In genomic region chr12:117124421-117125274, GRCh38 we compare ENCODE assay signal across 21 cellular contexts. TPM values are rescaled to one million over a fixed set of nuclear protein-coding genes. Genes with fewer than 3 reads are reported as not detected.
A peak's percentile ranks its signal among the peaks of the same experiment; 100 is the strongest.
DNase-seq lines count a peak whose midpoint lies in the region; ATAC-seq and TF ChIP-seq lines count a peak whose summit lies in the region.
"Had no signal": no experiment of that assay in that cellular context is flagged by ENCODE, and none has a peak within 500 bp of the region (broad histone marks: within the 10 kb centered on the region; RNA-seq: fewer than 3 reads in every experiment).

No MANE protein-coding gene starts in this region.

- no peaks in the 10 kb centered on the region for H4K20me1 ChIP-seq in hepatocyte (ENCODE audit: insufficient read depth, poor library complexity, severe bottlenecking)

- no peaks in the 10 kb centered on the region for H3K4me1 ChIP-seq in hepatocyte (ENCODE audit: insufficient read depth)
- H3K4me1 ChIP-seq: colonic mucosa, Peyer's patch had no signal

- H3K36me3 Mint-ChIP-seq in activated CD8-positive, alpha-beta memory T cell treated with anti-CD3 and anti-CD28 coated beads, Interleukin-2, amount 10 ng/mL, durations not matched to agents 7 days and 5 days = no peaks in the 10 kb centered on the region

- peak; percentile 42 for ATAC-seq in stimulated activated naive CD8-positive, alpha-beta T cell treated with anti-CD3 and anti-CD28 coated beads, Interleukin-15, Interleukin-2, amounts not matched to agents 100 U/mL and 50 U/mL, for 24 hours
- no peak for ATAC-seq in stimulated activated naive CD8-positive, alpha-beta T cell treated with anti-CD3 and anti-CD28 coated beads, Interleukin-15, amount 100 ng/mL, for 72 hours
- ATAC-seq in SK-N-SH treated with all-trans-retinoic acid at 6 μM for 48 hours (peak; percentile 57), GM21447 (IDR thresholded peaks at IDR 0.05; ENCODE audit: unreplicated experiment) (no peak)
- ATAC-seq in activated CD8-positive, alpha-beta memory T cell treated with anti-CD3 and anti-CD28 coated beads, Interleukin-2, amount 10 ng/mL, durations not matched to agents 7 days and 5 days = no peak
- ATAC-seq: GM23338, K562 had no signal

- CTCF ChIA-PET in activated CD8-positive, alpha-beta memory T cell treated with anti-CD3 and anti-CD28 coated beads, Interleukin-2, amount 10 ng/mL, durations not matched to agents 7 days and 5 days (lab: Charles Lee) = interaction anchor here (1.4 kb wide), 1 partner anchor 99 kb away, joined by 4 read pairs; no protein-coding TSS in a partner anchor

- no peaks in the 10 kb centered on the region for H3K9me3 ChIP-seq in hepatocyte (ENCODE audit: low read depth)
- H3K9me3 ChIP-seq: colonic mucosa, Peyer's patch, sigmoid colon had no signal

- H3K9me3 Mint-ChIP-seq in stimulated activated naive CD8-positive, alpha-beta T cell treated with anti-CD3 and anti-CD28 coated beads, Interleukin-15, amount 100 ng/mL, for 72 hours = peaks cover 10 to 11% of the 10 kb centered on the region in 2 donors
- peaks cover 8% of the 10 kb centered on the region for H3K9me3 Mint-ChIP-seq in activated CD8-positive, alpha-beta memory T cell treated with anti-CD3 and anti-CD28 coated beads, Interleukin-2, amount 10 ng/mL, durations not matched to agents 7 days and 5 days (ENCODE audit: low read depth)

- TF ChIP-seq CTCF in hepatocyte (IDR thresholded peaks at IDR 0.05; ENCODE audit: poor library complexity) = no peak

- no peaks in the 10 kb centered on the region for H3K9me2 ChIP-seq in hepatocyte (replicated peaks; ENCODE audit: insufficient read depth)

- DNase-seq in stimulated activated naive CD8-positive, alpha-beta T cell treated with anti-CD3 and anti-CD28 coated beads, Interleukin-15, Interleukin-2, amounts not matched to agents 100 U/mL and 50 U/mL, for 24 hours = no peak
- DNase-seq in stimulated activated naive CD8-positive, alpha-beta T cell treated with anti-CD3 and anti-CD28 coated beads, Interleukin-15, amount 100 ng/mL, for 72 hours = no peak
- no peak for DNase-seq in hepatocyte (ENCODE audit: low spot score)
- DNase-seq in activated CD8-positive, alpha-beta memory T cell treated with anti-CD3 and anti-CD28 coated beads, Interleukin-2, amount 10 ng/mL, durations not matched to agents 7 days and 5 days = no peak
- no peak for DNase-seq in NCI-H1417 treated with DMSO at 0.1 percent for 48 hours (lab: John Stamatoyannopoulos, UW)
- no peak for DNase-seq in NCI-H2029 (lab: John Stamatoyannopoulos, UW)
- DNase-seq: activated CD4-positive, alpha-beta memory T cell treated with anti-CD3 and anti-CD28 coated beads, Interleukin-2, amount 10 ng/mL, durations not matched to agents 7 days and 5 days; colonic mucosa; left ventricle myocardium superior; NCI-H1048; NCI-H2081 treated with DMSO at 0.1 percent for 48 hours; NCI-H748 treated with DMSO at 0.1 percent for 48 hours; Peyer's patch; sigmoid colon; stimulated activated CD4-positive, alpha-beta T cell treated with anti-CD3 and anti-CD28 coated beads, Interleukin-1b, Interleukin-23, amount 100 ng/mL, for 48 hours had no signal

- H2AFZ ChIP-seq in hepatocyte = no peak overlapping the region
- H2AFZ ChIP-seq: GM23338 had no signal

- WGBS in hepatocyte (ENCODE audit: low lambda C conversion rate, missing lambda C conversion rate) = 69% methylated on average over 8 of the region's 8 CpGs

- no peaks in the 10 kb centered on the region for H3K27me3 Mint-ChIP-seq in stimulated activated naive CD8-positive, alpha-beta T cell treated with anti-CD3 and anti-CD28 coated beads, Interleukin-15, amount 100 ng/mL, for 72 hours
- no peaks in the 10 kb centered on the region for H3K27me3 Mint-ChIP-seq in activated CD8-positive, alpha-beta memory T cell treated with anti-CD3 and anti-CD28 coated beads, Interleukin-2, amount 10 ng/mL, durations not matched to agents 7 days and 5 days
- H3K27me3 Mint-ChIP-seq: activated CD4-positive, alpha-beta memory T cell treated with anti-CD3 and anti-CD28 coated beads, Interleukin-2, amount 10 ng/mL, durations not matched to agents 7 days and 5 days had no signal

- peak overlapping the region; percentile 41 for H3K27ac ChIP-seq in hepatocyte
- H3K27ac ChIP-seq: colonic mucosa, HL-60, Peyer's patch had no signal

- H3K27me3 ChIP-seq in hepatocyte = no peaks in the 10 kb centered on the region
- H3K27me3 ChIP-seq: colonic mucosa, Peyer's patch, sigmoid colon had no signal

- no peak overlapping the region for H3K4me2 ChIP-seq in hepatocyte
- H3K4me2 ChIP-seq: GM23338 had no signal

- no peak overlapping the region for H3K4me3 ChIP-seq in hepatocyte
- H3K4me3 ChIP-seq: colonic mucosa, GM23338, K562, Peyer's patch, sigmoid colon had no signal

- H3K4me1 Mint-ChIP-seq in stimulated activated naive CD8-positive, alpha-beta T cell treated with anti-CD3 and anti-CD28 coated beads, Interleukin-15, amount 100 ng/mL, for 72 hours = peaks cover 14% of the 10 kb centered on the region
- peaks cover 1% of the 10 kb centered on the region for H3K4me1 Mint-ChIP-seq in activated CD8-positive, alpha-beta memory T cell treated with anti-CD3 and anti-CD28 coated beads, Interleukin-2, amount 10 ng/mL, durations not matched to agents 7 days and 5 days
- H3K4me1 Mint-ChIP-seq: activated CD4-positive, alpha-beta memory T cell treated with anti-CD3 and anti-CD28 coated beads, Interleukin-2, amount 10 ng/mL, durations not matched to agents 7 days and 5 days had no signal

- H3K79me2 ChIP-seq in hepatocyte = no peaks in the 10 kb centered on the region

- H3K4me3 Mint-ChIP-seq in stimulated activated naive CD8-positive, alpha-beta T cell treated with anti-CD3 and anti-CD28 coated beads, Interleukin-15, amount 100 ng/mL, for 72 hours = no peak overlapping the region
- H3K4me3 Mint-ChIP-seq in activated CD8-positive, alpha-beta memory T cell treated with anti-CD3 and anti-CD28 coated beads, Interleukin-2, amount 10 ng/mL, durations not matched to agents 7 days and 5 days = no peak overlapping the region
- H3K4me3 Mint-ChIP-seq: activated CD4-positive, alpha-beta memory T cell treated with anti-CD3 and anti-CD28 coated beads, Interleukin-2, amount 10 ng/mL, durations not matched to agents 7 days and 5 days; GM23338 had no signal

- H3K36me3 ChIP-seq in hepatocyte (replicated peaks; ENCODE audit: insufficient read depth, low read depth) = no peaks in the 10 kb centered on the region
- H3K36me3 ChIP-seq: colonic mucosa, Peyer's patch, sigmoid colon had no signal

- H3K27ac Mint-ChIP-seq in stimulated activated naive CD8-positive, alpha-beta T cell treated with anti-CD3 and anti-CD28 coated beads, Interleukin-15, amount 100 ng/mL, for 72 hours = no peak overlapping the region
- no peak overlapping the region for H3K27ac Mint-ChIP-seq in activated CD8-positive, alpha-beta memory T cell treated with anti-CD3 and anti-CD28 coated beads, Interleukin-2, amount 10 ng/mL, durations not matched to agents 7 days and 5 days
- H3K27ac Mint-ChIP-seq: activated CD4-positive, alpha-beta memory T cell treated with anti-CD3 and anti-CD28 coated beads, Interleukin-2, amount 10 ng/mL, durations not matched to agents 7 days and 5 days; activated T-helper 2 cell treated with anti-CD3 and anti-CD28 coated beads, Interferon-gamma antibody, Interleukin-2, Interleukin-4, amounts not matched to agents 10 μg/mL and 5 μg/mL and 100 μg/mL, durations not matched to agents 14 hours and 24 hours and 36 hours; GM23338 had no signal

TF ChIP-seq in SK-N-SH treated with all-trans-retinoic acid at 6 μM for 48 hours, 23 proteins besides CTCF, POLR2A, EP300 and RAD21 (continues in another document):
- no peak for TF ChIP-seq CREB5 (CRISPR knock-in tag; IDR thresholded peaks at IDR 0.05; ENCODE audit: low read depth)
- TF ChIP-seq ZFP30 (CRISPR knock-in tag; IDR thresholded peaks at IDR 0.05) = no peak
- TF ChIP-seq GLIS3 (CRISPR knock-in tag; IDR thresholded peaks at IDR 0.05) = no peak
- TF ChIP-seq PATZ1 (CRISPR knock-in tag; IDR thresholded peaks at IDR 0.05; ENCODE audit: borderline replicate concordance) = no peak
- no peak for TF ChIP-seq CSDC2 (CRISPR knock-in tag; IDR thresholded peaks at IDR 0.05)
- no peak for TF ChIP-seq SNAI2 (CRISPR knock-in tag; IDR thresholded peaks at IDR 0.05)

RNA-seq across cellular contexts. Expression of gene TESC, which starts 25.4 kb away (rescaled TPM):
- total RNA-seq in hepatocyte = 15.9 and 20.8 TPM in 2 replicates
- 15.5 and 31.5 TPM in 2 replicates for polyA plus RNA-seq in hepatocyte
- total RNA-seq in activated CD8-positive, alpha-beta memory T cell treated with anti-CD3 and anti-CD28 coated beads, Interleukin-2, amount 10 ng/mL, durations not matched to agents 7 days and 5 days = 10 to 100 TPM; 72.7 to 83.8 TPM

Comparison
In these comparisons a context has a peak if more than half of its experiments do, and no peak if none do; other contexts are left out.
1. ATAC-seq: peak in stimulated activated naive CD8-positive, alpha-beta T cell treated with anti-CD3 and anti-CD28 coated beads, Interleukin-15, Interleukin-2, amounts not matched to agents 100 U/mL and 50 U/mL, for 24 hours (single experiment) and SK-N-SH treated with all-trans-retinoic acid at 6 μM for 48 hours (single experiment); none in stimulated activated naive CD8-positive, alpha-beta T cell treated with anti-CD3 and anti-CD28 coated beads, Interleukin-15, amount 100 ng/mL, for 72 hours (single experiment), GM21447 (single experiment) and activated CD8-positive, alpha-beta memory T cell treated with anti-CD3 and anti-CD28 coated beads, Interleukin-2, amount 10 ng/mL, durations not matched to agents 7 days and 5 days (single experiment).